21 cellular contexts compared by ENCODE assay signal in genomic region chrX:43315622-43316021, GRCh38.
"Had no signal": no experiment of that assay in that cellular context is flagged by ENCODE, and none has a peak within 500 bp of the region (broad histone marks: within the 10 kb centered on the region; RNA-seq: fewer than 3 reads in every experiment).

No MANE protein-coding gene starts in this region.

- H3K9ac ChIP-seq: SK-N-SH had no signal

- ATAC-seq: Panc1, PC-3 had no signal

- H3K4me2 ChIP-seq: SK-N-SH had no signal

- DNase-seq: KBM-7, MM.1S, NCI-H1092 treated with DMSO at 0.1 percent for 48 hours, NCI-H1436, NCI-H187, NCI-H2029, NCI-H2081 treated with DMSO at 0.1 percent for 48 hours, NCI-H2171, NCI-H226, NCI-H446, NCI-H510A, NCI-H524 treated with DMSO at 0.1 percent for 48 hours, NCI-H69, NCI-H774, PC-3, SHP77, SK-N-SH had no signal

- H3K9me3 ChIP-seq: SK-N-SH had no signal

- H3K27ac ChIP-seq: HL-60, RWPE1 had no signal

- FAIRE-seq: HTR-8/SVneo had no signal
